ENCODE assay signal across 30 cellular contexts in the genomic region with DNA sequence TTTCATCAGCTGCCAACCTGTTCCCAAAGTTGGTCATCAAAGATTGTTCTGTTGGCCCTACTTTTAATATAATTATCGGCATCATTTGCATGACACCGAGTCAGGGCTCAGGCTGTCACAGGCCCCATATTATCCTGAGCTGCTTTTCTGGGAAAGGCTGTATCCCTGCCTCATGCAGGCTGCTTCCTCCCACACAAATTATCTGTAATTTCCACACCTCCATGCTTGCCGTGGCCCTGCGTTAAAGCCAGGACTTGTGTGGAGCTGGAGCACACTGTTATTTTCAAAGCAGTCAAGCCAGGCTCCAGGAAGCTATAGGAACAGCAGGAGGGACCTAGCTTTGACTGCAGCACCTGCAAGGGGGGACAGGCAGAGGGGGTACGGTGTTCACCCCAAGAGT. TPM values are rescaled to one million over a fixed set of nuclear protein-coding genes. Genes with fewer than 3 reads are reported as not detected.
"Had no signal": no experiment of that assay in that cellular context is flagged by ENCODE, and none has a peak within 500 bp of the region (broad histone marks: within the 10 kb centered on the region; RNA-seq: fewer than 3 reads in every experiment).

No MANE protein-coding gene starts in this region.

- H3K27ac Mint-ChIP-seq: activated CD4-positive, alpha-beta memory T cell treated with anti-CD3 and anti-CD28 coated beads, Interleukin-2, amount 10 ng/mL, durations not matched to agents 7 days and 5 days; activated CD4-positive, alpha-beta T cell treated with anti-CD3 and anti-CD28 coated beads, Interleukin-2, amount 10 ng/mL, durations not matched to agents 7 days and 5 days; activated naive CD4-positive, alpha-beta T cell treated with anti-CD3 and anti-CD28 coated beads for 36 hours; activated naive CD4-positive, alpha-beta T cell treated with anti-CD3 and anti-CD28 coated beads, Interleukin-2, amount 50 U/mL, for 24 hours; activated naive CD8-positive, alpha-beta T cell treated with anti-CD3 and anti-CD28 coated beads for 36 hours; activated naive CD8-positive, alpha-beta T cell treated with anti-CD3 and anti-CD28 coated beads, Interleukin-2, amount 50 U/mL, for 24 hours; activated T-cell treated with anti-CD3 and anti-CD28 coated beads, Interleukin-2, amount 50 U/mL, for 24 hours; activated T-cell treated with anti-CD3 and anti-CD28 coated beads, Interleukin-2, amount 50 U/mL, for 72 hours; dendritic cell treated with granulocyte-macrophage colony-stimulating factor and Interleukin-4, amounts not matched to agents 40 ng/mL and 50 ng/mL, for 4 days; endodermal cell had no signal

- H3K27ac ChIP-seq: adrenal gland, body of pancreas, breast epithelium, cardiac muscle cell, coronary artery, dorsolateral prefrontal cortex had no signal

- ATAC-seq: activated naive CD8-positive, alpha-beta T cell treated with anti-CD3 and anti-CD28 coated beads, Interleukin-2, amount 50 U/mL, for 24 hours; activated T-cell treated with anti-CD3 and anti-CD28 coated beads, Interleukin-2, amount 50 U/mL, for 72 hours; body of pancreas; esophagus mucosa had no signal

- DNase-seq: activated CD4-positive, alpha-beta memory T cell treated with anti-CD3 and anti-CD28 coated beads, Interleukin-2, amount 10 ng/mL, durations not matched to agents 7 days and 5 days; activated CD4-positive, alpha-beta T cell treated with anti-CD3 and anti-CD28 coated beads for 1 hour; activated CD4-positive, alpha-beta T cell treated with anti-CD3 and anti-CD28 coated beads for 4 hours; activated CD4-positive, alpha-beta T cell treated with anti-CD3 and anti-CD28 coated beads, Interleukin-2, amount 10 ng/mL, durations not matched to agents 7 days and 5 days; activated CD4-positive, alpha-beta T cell treated with anti-CD3 and anti-CD28 coated beads, Interleukin-2, amount 50 U/mL, for 4 hours; activated CD8-positive, alpha-beta memory T cell treated with anti-CD3 and anti-CD28 coated beads, Interleukin-2, amount 50 U/mL, for 48 hours; activated naive CD4-positive, alpha-beta T cell treated with anti-CD3 and anti-CD28 coated beads for 36 hours; activated naive CD8-positive, alpha-beta T cell treated with anti-CD3 and anti-CD28 coated beads for 36 hours; activated naive CD8-positive, alpha-beta T cell treated with anti-CD3 and anti-CD28 coated beads, Interleukin-2, amount 50 U/mL, for 24 hours; activated T-cell treated with anti-CD3 and anti-CD28 coated beads for 4 hours; activated T-cell treated with anti-CD3 and anti-CD28 coated beads, Interleukin-2, amount 50 U/mL, for 24 hours; activated T-cell treated with anti-CD3 and anti-CD28 coated beads, Interleukin-2, amount 50 U/mL, for 72 hours; adrenal gland; amygdala; aorta; body of pancreas; dorsolateral prefrontal cortex; effector memory CD4-positive, alpha-beta T cell; endodermal cell; foreskin fibroblast; T-helper 2 cell had no signal

- H3K4me3 ChIP-seq: adrenal gland, body of pancreas, breast epithelium, cardiac muscle cell, coronary artery, dorsolateral prefrontal cortex had no signal

- H3K9me3 ChIP-seq: adrenal gland, body of pancreas, breast epithelium had no signal

- H3K4me1 Mint-ChIP-seq: activated CD4-positive, alpha-beta memory T cell treated with anti-CD3 and anti-CD28 coated beads, Interleukin-2, amount 10 ng/mL, durations not matched to agents 7 days and 5 days; activated CD4-positive, alpha-beta T cell treated with anti-CD3 and anti-CD28 coated beads, Interleukin-2, amount 10 ng/mL, durations not matched to agents 7 days and 5 days; activated naive CD8-positive, alpha-beta T cell treated with anti-CD3 and anti-CD28 coated beads, Interleukin-2, amount 50 U/mL, for 24 hours; central memory CD8-positive, alpha-beta T cell had no signal

- H3K4me1 ChIP-seq: adrenal gland, breast epithelium had no signal

- H3K27me3 ChIP-seq: cardiac muscle cell had no signal

- H3K4me3 Mint-ChIP-seq: activated CD4-positive, alpha-beta memory T cell treated with anti-CD3 and anti-CD28 coated beads, Interleukin-2, amount 10 ng/mL, durations not matched to agents 7 days and 5 days; activated CD4-positive, alpha-beta T cell treated with anti-CD3 and anti-CD28 coated beads, Interleukin-2, amount 10 ng/mL, durations not matched to agents 7 days and 5 days; activated naive CD4-positive, alpha-beta T cell treated with anti-CD3 and anti-CD28 coated beads for 36 hours; activated naive CD4-positive, alpha-beta T cell treated with anti-CD3 and anti-CD28 coated beads, Interleukin-2, amount 50 U/mL, for 24 hours; activated naive CD8-positive, alpha-beta T cell treated with anti-CD3 and anti-CD28 coated beads for 36 hours; activated naive CD8-positive, alpha-beta T cell treated with anti-CD3 and anti-CD28 coated beads, Interleukin-2, amount 50 U/mL, for 24 hours; activated T-cell treated with anti-CD3 and anti-CD28 coated beads, Interleukin-2, amount 50 U/mL, for 24 hours; activated T-cell treated with anti-CD3 and anti-CD28 coated beads, Interleukin-2, amount 50 U/mL, for 72 hours; central memory CD8-positive, alpha-beta T cell; dendritic cell treated with granulocyte-macrophage colony-stimulating factor and Interleukin-4, amounts not matched to agents 40 ng/mL and 50 ng/mL, for 4 days; endodermal cell had no signal

- H3K36me3 ChIP-seq: adrenal gland, breast epithelium, cardiac muscle cell had no signal

- H3K36me3 Mint-ChIP-seq: activated naive CD4-positive, alpha-beta T cell treated with anti-CD3 and anti-CD28 coated beads, Interleukin-2, amount 50 U/mL, for 24 hours; activated naive CD8-positive, alpha-beta T cell treated with anti-CD3 and anti-CD28 coated beads for 36 hours had no signal

- H3K9me3 Mint-ChIP-seq: activated CD4-positive, alpha-beta memory T cell treated with anti-CD3 and anti-CD28 coated beads, Interleukin-2, amount 10 ng/mL, durations not matched to agents 7 days and 5 days; activated CD4-positive, alpha-beta T cell treated with anti-CD3 and anti-CD28 coated beads, Interleukin-2, amount 10 ng/mL, durations not matched to agents 7 days and 5 days; activated naive CD4-positive, alpha-beta T cell treated with anti-CD3 and anti-CD28 coated beads for 36 hours; activated naive CD4-positive, alpha-beta T cell treated with anti-CD3 and anti-CD28 coated beads, Interleukin-2, amount 50 U/mL, for 24 hours; activated naive CD8-positive, alpha-beta T cell treated with anti-CD3 and anti-CD28 coated beads for 36 hours; activated naive CD8-positive, alpha-beta T cell treated with anti-CD3 and anti-CD28 coated beads, Interleukin-2, amount 50 U/mL, for 24 hours; activated T-cell treated with anti-CD3 and anti-CD28 coated beads, Interleukin-2, amount 50 U/mL, for 24 hours; activated T-cell treated with anti-CD3 and anti-CD28 coated beads, Interleukin-2, amount 50 U/mL, for 72 hours; central memory CD8-positive, alpha-beta T cell; dendritic cell treated with granulocyte-macrophage colony-stimulating factor and Interleukin-4, amounts not matched to agents 40 ng/mL and 50 ng/mL, for 4 days; endodermal cell had no signal

RNA-seq across cellular contexts. Expression of a gene that starts 5.4 kb away (rescaled TPM):
- total RNA-seq: activated CD4-positive, alpha-beta memory T cell treated with anti-CD3 and anti-CD28 coated beads, Interleukin-2, amount 10 ng/mL, durations not matched to agents 7 days and 5 days; activated CD4-positive, alpha-beta T cell treated with anti-CD3 and anti-CD28 coated beads, Interleukin-2, amount 10 ng/mL, durations not matched to agents 7 days and 5 days; activated naive CD4-positive, alpha-beta T cell treated with anti-CD3 and anti-CD28 coated beads for 36 hours; activated naive CD8-positive, alpha-beta T cell treated with anti-CD3 and anti-CD28 coated beads for 36 hours; epithelial cell of proximal tubule; T-helper 1 cell treated with Interleukin-12 subunit alpha and Interleukin-12 subunit beta and Interleukin-4 antibody, amounts not matched to agents 30 ng/mL and 1 ng/mL, for 36 hours had no signal
- polyA plus RNA-seq: aorta had no signal
